Comparison of ENCODE assay signal across 9 cellular contexts in the genomic region with DNA sequence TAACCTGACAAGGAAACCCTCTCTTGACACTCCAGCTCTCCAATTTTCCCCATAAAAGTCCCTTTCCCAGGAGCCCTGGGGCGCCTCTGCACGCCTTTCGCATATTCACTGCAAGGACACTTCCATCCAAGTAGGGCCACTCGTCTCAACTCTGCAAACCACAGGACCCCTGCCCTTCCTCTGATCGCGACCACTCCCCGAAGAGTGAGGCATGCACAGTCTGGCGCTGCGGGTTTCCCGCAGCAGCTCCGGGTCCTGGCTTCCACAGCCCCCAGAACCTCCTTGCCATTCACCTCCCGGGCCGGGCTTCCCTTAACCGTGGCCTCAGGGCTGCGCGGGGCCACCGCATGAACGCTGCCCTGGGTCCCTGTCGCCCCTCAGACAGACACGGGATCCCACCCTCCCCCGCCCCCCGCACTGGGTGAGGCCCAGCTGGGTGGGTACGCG. TPM values are rescaled to one million over a fixed set of nuclear protein-coding genes. Genes with fewer than 3 reads are reported as not detected.
DNase-seq lines count a peak whose midpoint lies in the region; ATAC-seq and TF ChIP-seq lines count a peak whose summit lies in the region.
"Had no signal": no experiment of that assay in that cellular context is flagged by ENCODE, and none has a peak within 500 bp of the region (broad histone marks: within the 10 kb centered on the region; RNA-seq: fewer than 3 reads in every experiment).

No MANE protein-coding gene starts in this region.

- CTCF ChIA-PET in RWPE1 (lab: Yijun Ruan, JAX) = interaction anchor here (0.8 to 5.3 kb wide), 3 partner anchors 13 to 227 kb away, joined by 3 to 27 read pairs (median 7); no protein-coding TSS in a partner anchor

- peak overlapping the region; percentile 92 for H3K9ac ChIP-seq in fibroblast of lung (ENCODE audit: insufficient read depth, low read length)

- peak overlapping the region; percentile 62 to 99 (median 94) for H3K4me3 ChIP-seq in fibroblast of lung (replicated peaks in 1 of 4; ENCODE audit: control extremely low read depth in 1 of 4, insufficient read depth in 1 of 4, low read depth in 3 of 4, low read length in 4 of 4)

- peaks cover 31% of the 10 kb centered on the region for H3K79me2 ChIP-seq in fibroblast of lung (ENCODE audit: control insufficient read depth, insufficient read depth, low read length)

- H3K36me3 ChIP-seq in fibroblast of lung (ENCODE audit: control insufficient read depth, insufficient read depth, low read length) = peaks cover 5% of the 10 kb centered on the region

- no peaks in the 10 kb centered on the region for H3K9me3 ChIP-seq in fibroblast of lung (ENCODE audit: control insufficient read depth, insufficient read depth, low read depth, low read length)

- H2AFZ ChIP-seq in fibroblast of lung (ENCODE audit: low read length) = no peak overlapping the region

- TF ChIP-seq CTCF in RWPE1 (conservative IDR thresholded peaks at IDR 0.05; ENCODE audit: low read depth) = no peak
- TF ChIP-seq CTCF in fibroblast of lung (conservative IDR thresholded peaks at IDR 0.05 in 1 of 2, IDR thresholded peaks at IDR 0.05 in 1 of 2; ENCODE audit: low read depth in 1 of 2, low read length in 2 of 2) = no peak
- TF ChIP-seq CTCF in progenitor cell of endocrine pancreas (IDR thresholded peaks at IDR 0.05; ENCODE audit: unreplicated experiment) = no peak

- peak overlapping the region; percentile 89 for H3K27ac ChIP-seq in RWPE1
- H3K27ac ChIP-seq in fibroblast of lung (ENCODE audit: insufficient read depth, low read length) = peak overlapping the region; percentile 76

- ATAC-seq in HG02870 (IDR thresholded peaks at IDR 0.05; ENCODE audit: unreplicated experiment) = no peak

- H4K20me1 ChIP-seq in fibroblast of lung (ENCODE audit: control insufficient read depth, extremely low read depth, insufficient read depth, low read length) = no peaks in the 10 kb centered on the region

- H3K36me3 Mint-ChIP-seq in progenitor cell of endocrine pancreas (ENCODE audit: insufficient read depth) = peaks cover 19% of the 10 kb centered on the region

- POLR2A ChIA-PET in RWPE1 (lab: Yijun Ruan, JAX; ENCODE audit: low non-redundant PET) = interaction anchor here (0.6 kb wide), 1 partner anchor 18 kb away, joined by 4 read pairs; no protein-coding TSS in a partner anchor

- H3K27me3 ChIP-seq in fibroblast of lung (ENCODE audit: control insufficient read depth, insufficient read depth, low read length) = no peaks in the 10 kb centered on the region

- DNase-seq in stimulated activated CD4-positive, alpha-beta T cell treated with anti-CD3 and anti-CD28 coated beads, Interleukin-12 subunit alpha, Interleukin-12 subunit beta, amount 100 ng/mL, for 4 hours = peak; percentile 8
- no peak for DNase-seq in stimulated activated CD4-positive, alpha-beta T cell treated with anti-CD3 and anti-CD28 coated beads, Interleukin-4, amount 100 ng/mL, for 24 hours
- peak; percentile 11 for DNase-seq in RWPE1 (ENCODE audit: low spot score)
- no peak for DNase-seq in fibroblast of lung (ENCODE audit: low read depth in 2 of 2)
- no peak for DNase-seq in progenitor cell of endocrine pancreas (ENCODE audit: low spot score, unreplicated experiment)
- no peak for DNase-seq in occipital lobe (lab: John Stamatoyannopoulos, UW)
- DNase-seq in stimulated activated CD8-positive, alpha-beta memory T cell treated with anti-CD3 and anti-CD28 coated beads, Interleukin-4, amount 100 ng/mL, for 48 hours = no peak

- peak overlapping the region; percentile 98 for H3K4me3 Mint-ChIP-seq in progenitor cell of endocrine pancreas (ENCODE audit: low read depth)

- H3K27me3 Mint-ChIP-seq in progenitor cell of endocrine pancreas = no peaks in the 10 kb centered on the region

- H3K4me2 ChIP-seq in fibroblast of lung (ENCODE audit: extremely low read depth, insufficient read depth, low read length) = peak overlapping the region; percentile 85

- H3K27ac Mint-ChIP-seq in progenitor cell of endocrine pancreas = peak overlapping the region; percentile 97

- peaks cover 26% of the 10 kb centered on the region for H3K4me1 Mint-ChIP-seq in progenitor cell of endocrine pancreas (ENCODE audit: low read depth)

- H3K4me1 ChIP-seq in fibroblast of lung (ENCODE audit: control insufficient read depth, extremely low read depth, insufficient read depth, low read length) = peaks cover 8% of the 10 kb centered on the region

- no peaks in the 10 kb centered on the region for H3K9me3 Mint-ChIP-seq in progenitor cell of endocrine pancreas (ENCODE audit: low read depth)

RNA-seq across cellular contexts. Expression of a gene that starts 0.4 kb away (rescaled TPM):
- total RNA-seq in fibroblast of lung = 11.3 and 11.4 TPM in 2 replicates
- 8.9 and 9.9 TPM in 2 replicates for polyA plus RNA-seq in fibroblast of lung
- polyA plus RNA-seq in fibroblast of lung (2012) = 7.7 and 9.9 TPM in 2 replicates
- polyA minus RNA-seq in fibroblast of lung (ENCODE audit: low replicate concordance) = 10.7 and 12.7 TPM in 2 replicates
- 31.8 and 32.5 TPM in 2 replicates for total RNA-seq in progenitor cell of endocrine pancreas
- 16.5 TPM for total RNA-seq in occipital lobe

RNA-seq across cellular contexts. Expression of a gene that starts 38.2 kb away (rescaled TPM):
- total RNA-seq in fibroblast of lung (not detected in 2 replicates), progenitor cell of endocrine pancreas (0.67 and 0.72 TPM in 2 replicates), occipital lobe (not detected)
- not detected in 2 replicates for polyA plus RNA-seq in fibroblast of lung
- not detected in 2 replicates for polyA plus RNA-seq in fibroblast of lung (2012)
- not detected in 2 replicates for polyA minus RNA-seq in fibroblast of lung (ENCODE audit: low replicate concordance)
- total RNA-seq: glomerular endothelial cell had no signal

Comparison
In these comparisons a context has a peak if more than half of its experiments do, and no peak if none do; other contexts are left out.
1. DNase-seq: peak in stimulated activated CD4-positive, alpha-beta T cell treated with anti-CD3 and anti-CD28 coated beads, Interleukin-12 subunit alpha, Interleukin-12 subunit beta, amount 100 ng/mL, for 4 hours (single experiment) and RWPE1 (single experiment); none in stimulated activated CD4-positive, alpha-beta T cell treated with anti-CD3 and anti-CD28 coated beads, Interleukin-4, amount 100 ng/mL, for 24 hours (single experiment), fibroblast of lung (0 of 2), progenitor cell of endocrine pancreas (single experiment), occipital lobe (single experiment) and stimulated activated CD8-positive, alpha-beta memory T cell treated with anti-CD3 and anti-CD28 coated beads, Interleukin-4, amount 100 ng/mL, for 48 hours (single experiment).